20 cellular contexts compared by ENCODE assay signal in genomic region chr21:14762309-14762708, GRCh38.
DNase-seq lines count a peak whose midpoint lies in the region; ATAC-seq and TF ChIP-seq lines count a peak whose summit lies in the region.
"Had no signal": no experiment of that assay in that cellular context is flagged by ENCODE, and none has a peak within 500 bp of the region (broad histone marks: within the 10 kb centered on the region; RNA-seq: fewer than 3 reads in every experiment).

No MANE protein-coding gene starts in this region.

- H2AFZ ChIP-seq in DND-41 (ENCODE audit: low read depth, low read length): peak overlapping the region; percentile 83
- H2AFZ ChIP-seq in Karpas-422 (ENCODE audit: low read length): 0 out of 2 replicates have a peak overlapping the region, but pooled peaks have one; percentile 46

- H3K4me3 ChIP-seq in DND-41 (ENCODE audit: low read depth in 1 of 2, low read length in 2 of 2): peak overlapping the region in 1 of 2 experiments; percentile 49; a peak in 1 of 4 replicates
- peak overlapping the region; percentile 35; the same call in 1 of the 2 replicates for H3K4me3 ChIP-seq in Karpas-422 (ENCODE audit: low read length)
- peak overlapping the region; percentile 8 to 21 for H3K4me3 ChIP-seq in ascending aorta
- H3K4me3 ChIP-seq in psoas muscle: peak overlapping the region; percentile 27
- H3K4me3 ChIP-seq: SK-N-MC, vagina had no signal

- ATAC-seq in DND-41 (ENCODE audit: insufficient read depth, low read depth) (no peak), psoas muscle (no peak), HG02970 (IDR thresholded peaks at IDR 0.05; ENCODE audit: low FRiP score, unreplicated experiment) (no peak)

- DNase-seq in DND-41: no peak
- no peak for DNase-seq in Karpas-422
- DNase-seq in ascending aorta (ENCODE audit: low spot score in 2 of 2): no peak
- no peak for DNase-seq in psoas muscle
- no peak for DNase-seq in NK-92 (lab: John Stamatoyannopoulos, UW; ENCODE audit: unreplicated experiment)
- DNase-seq in activated CD4-positive, alpha-beta T cell treated with anti-CD3 and anti-CD28 coated beads, Interleukin-2, amount 50 U/mL, for 48 hours: no peak
- DNase-seq in activated CD4-positive, CD25-positive, alpha-beta regulatory T cell (lab: John Stamatoyannopoulos, UW): no peak
- DNase-seq: activated CD4-positive, alpha-beta memory T cell treated with anti-CD3 and anti-CD28 coated beads for 36 hours; activated effector memory CD4-positive, alpha-beta T cell treated with Interleukin-2 at 50 U/mL for 16 hours; activated naive CD8-positive, alpha-beta T cell treated with anti-CD3 and anti-CD28 coated beads, Interleukin-2, amount 10 ng/mL, durations not matched to agents 7 days and 5 days; effector memory CD8-positive, alpha-beta T cell; foreskin melanocyte; hippocampal formation; left ventricle myocardium superior; NCI-H1048; NCI-H1930; NCI-H226 had no signal

- intact Hi-C loops in ascending aorta (cut with DNase I) (no loop called here), psoas muscle (cut with DNase I) (no loop called here)

- H4K20me1 ChIP-seq in DND-41 (ENCODE audit: insufficient read depth, low read length) (no peaks in the 10 kb centered on the region), Karpas-422 (ENCODE audit: insufficient read depth, low read depth, low read length) (no peaks in the 10 kb centered on the region)

- 77 to 91% (median 87%) methylated on average over 1 of the region's 1 CpG for WGBS in psoas muscle, 3 donors

- TF ChIP-seq CTCF in DND-41 (IDR thresholded peaks at IDR 0.05; ENCODE audit: borderline replicate concordance, extremely low read depth, low read length, poor library complexity, severe bottlenecking): no peak
- TF ChIP-seq CTCF in ascending aorta (IDR thresholded peaks at IDR 0.05): no peak
- TF ChIP-seq CTCF in psoas muscle (IDR thresholded peaks at IDR 0.05): no peak

- H3K9ac ChIP-seq in DND-41 (ENCODE audit: low read depth, low read length) (peak overlapping the region; percentile 56), Karpas-422 (ENCODE audit: low read length) (peak overlapping the region; percentile 54; the same call in 1 of the 2 replicates)

- H3K4me2 ChIP-seq in DND-41 (ENCODE audit: insufficient read depth, low read length) (peak overlapping the region; percentile 62), Karpas-422 (ENCODE audit: low read depth, low read length, poor library complexity, severe bottlenecking) (peak overlapping the region; percentile 66)

- H3K79me2 ChIP-seq in DND-41 (ENCODE audit: insufficient read depth, low read length): no peaks in the 10 kb centered on the region
- no peaks in the 10 kb centered on the region for H3K79me2 ChIP-seq in Karpas-422 (ENCODE audit: low read length)

- peak overlapping the region; percentile 86 for H3K27ac ChIP-seq in DND-41 (ENCODE audit: low read length)
- H3K27ac ChIP-seq in Karpas-422 (ENCODE audit: low read length): peak overlapping the region; percentile 86
- H3K27ac ChIP-seq in ascending aorta: no peak overlapping the region
- no peak overlapping the region for H3K27ac ChIP-seq in psoas muscle
- H3K27ac ChIP-seq: SK-N-MC, vagina had no signal

- H3K36me3 ChIP-seq in DND-41 (ENCODE audit: insufficient read depth, low read length): no peaks in the 10 kb centered on the region
- H3K36me3 ChIP-seq in Karpas-422 (ENCODE audit: insufficient read depth, low read length): no peaks in the 10 kb centered on the region
- H3K36me3 ChIP-seq in ascending aorta: no peaks in the 10 kb centered on the region
- H3K36me3 ChIP-seq in psoas muscle (ENCODE audit: insufficient read depth in 1 of 2, low read depth in 1 of 2): no peaks in the 10 kb centered on the region
- H3K36me3 ChIP-seq: vagina had no signal

- H3K9me3 ChIP-seq in DND-41 (ENCODE audit: insufficient read depth, low read length, severe bottlenecking) (no peaks in the 10 kb centered on the region), Karpas-422 (ENCODE audit: low read length) (no peaks in the 10 kb centered on the region), ascending aorta (no peaks in the 10 kb centered on the region), psoas muscle (no peaks in the 10 kb centered on the region)
- H3K9me3 ChIP-seq: vagina had no signal

- H3K27me3 ChIP-seq in DND-41 (ENCODE audit: insufficient read depth, low read length, poor library complexity) (no peaks in the 10 kb centered on the region), Karpas-422 (ENCODE audit: low read length) (no peaks in the 10 kb centered on the region), ascending aorta (no peaks in the 10 kb centered on the region), psoas muscle (ENCODE audit: insufficient read depth in 3 of 3, low read length in 2 of 3) (no peaks in the 10 kb centered on the region)
- H3K27me3 ChIP-seq: vagina had no signal

- no peaks in the 10 kb centered on the region for H3K9me2 ChIP-seq in Karpas-422 (replicated peaks; ENCODE audit: insufficient read depth, low read length)

- H3K4me1 ChIP-seq in DND-41 (ENCODE audit: insufficient read depth, low read length) (peaks cover 31% of the 10 kb centered on the region), Karpas-422 (ENCODE audit: low read length) (peaks cover 31% of the 10 kb centered on the region), ascending aorta (no peaks in the 10 kb centered on the region), psoas muscle (no peaks in the 10 kb centered on the region)
- H3K4me1 ChIP-seq: vagina had no signal

Comparison
In these comparisons a context has a peak if more than half of its experiments do, and no peak if none do; other contexts are left out.
1. H3K27ac ChIP-seq: peak in DND-41 (single experiment) and Karpas-422 (single experiment); none in ascending aorta (0 of 2) and psoas muscle (single experiment).